Comparison of ENCODE assay signal across 16 cellular contexts in the genomic region with DNA sequence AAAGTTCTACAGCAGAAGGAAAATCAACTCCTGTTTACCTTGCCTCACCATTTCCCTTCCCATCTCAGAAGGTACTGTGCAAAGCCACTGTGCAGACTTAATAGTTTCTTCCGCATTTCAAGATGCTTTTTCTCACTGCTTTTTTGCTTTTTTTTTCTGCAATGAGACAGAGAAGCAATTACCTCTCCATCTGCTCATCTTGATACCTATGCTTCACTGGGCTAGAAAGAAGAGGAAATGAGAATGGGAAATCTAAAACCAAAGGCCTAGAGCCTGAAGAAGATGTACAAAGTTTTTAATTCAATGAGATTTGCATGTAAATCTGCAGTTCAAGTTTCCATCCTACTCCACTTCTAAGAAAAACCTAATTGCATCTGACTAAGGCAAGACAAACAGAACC.
DNase-seq lines count a peak whose midpoint lies in the region; ATAC-seq lines count a peak whose summit lies in the region.
"Had no signal": no experiment of that assay in that cellular context is flagged by ENCODE, and none has a peak within 500 bp of the region (broad histone marks: within the 10 kb centered on the region; RNA-seq: fewer than 3 reads in every experiment).

No MANE protein-coding gene starts in this region.

- H3K27me3 Mint-ChIP-seq in naive thymus-derived CD4-positive, alpha-beta T cell, result no peaks in the 10 kb centered on the region
- H3K27me3 Mint-ChIP-seq: activated naive CD8-positive, alpha-beta T cell treated with anti-CD3 and anti-CD28 coated beads, Interleukin-2, amount 10 ng/mL, durations not matched to agents 7 days and 5 days had no signal

- H3K27ac ChIP-seq in naive thymus-derived CD4-positive, alpha-beta T cell (ENCODE audit: low read depth, low read length), result no peak overlapping the region
- H3K27ac ChIP-seq: BLaER1, heart left ventricle had no signal

- no peak overlapping the region for H3K27ac Mint-ChIP-seq in naive thymus-derived CD4-positive, alpha-beta T cell
- H3K27ac Mint-ChIP-seq: activated naive CD8-positive, alpha-beta T cell treated with anti-CD3 and anti-CD28 coated beads, Interleukin-2, amount 10 ng/mL, durations not matched to agents 7 days and 5 days had no signal

- no peak overlapping the region for H3K4me3 Mint-ChIP-seq in naive thymus-derived CD4-positive, alpha-beta T cell
- H3K4me3 Mint-ChIP-seq: activated naive CD8-positive, alpha-beta T cell treated with anti-CD3 and anti-CD28 coated beads, Interleukin-2, amount 10 ng/mL, durations not matched to agents 7 days and 5 days had no signal

- no peaks in the 10 kb centered on the region for H3K9me3 ChIP-seq in naive thymus-derived CD4-positive, alpha-beta T cell (ENCODE audit: control insufficient read depth in 2 of 3, low read length in 3 of 3)
- H3K9me3 ChIP-seq: BLaER1, heart left ventricle had no signal

- no peaks in the 10 kb centered on the region for H3K36me3 ChIP-seq in naive thymus-derived CD4-positive, alpha-beta T cell (ENCODE audit: control insufficient read depth in 2 of 3, insufficient read depth in 3 of 3, low read length in 3 of 3)
- H3K36me3 ChIP-seq: BLaER1, heart left ventricle had no signal

- H3K4me1 ChIP-seq in naive thymus-derived CD4-positive, alpha-beta T cell (ENCODE audit: control insufficient read depth in 2 of 2, insufficient read depth in 2 of 2, low read length in 2 of 2), result no peaks in the 10 kb centered on the region

- ATAC-seq in GM18858 (IDR thresholded peaks at IDR 0.05; ENCODE audit: unreplicated experiment) (peak; percentile 87), GM21717 (IDR thresholded peaks at IDR 0.05; ENCODE audit: unreplicated experiment) (peak; percentile 80), HG03460 (IDR thresholded peaks at IDR 0.05; ENCODE audit: unreplicated experiment) (peak; percentile 73), HG02642 (IDR thresholded peaks at IDR 0.05; ENCODE audit: poor library complexity, unreplicated experiment) (no peak)
- ATAC-seq in naive thymus-derived CD4-positive, alpha-beta T cell, result peak; percentile 10
- ATAC-seq: heart left ventricle; stimulated activated naive CD8-positive, alpha-beta T cell treated with anti-CD3 and anti-CD28 coated beads, Interleukin-15, Interleukin-2, amounts not matched to agents 100 U/mL and 50 U/mL, for 24 hours had no signal

- H3K27me3 ChIP-seq in naive thymus-derived CD4-positive, alpha-beta T cell (ENCODE audit: control insufficient read depth in 2 of 2, insufficient read depth in 2 of 2, low read length in 2 of 2), result no peaks in the 10 kb centered on the region
- H3K27me3 ChIP-seq: BLaER1, heart left ventricle had no signal

- peaks cover 0 to 1% (median 0%) of the 10 kb centered on the region in 7 donors for H3K4me1 Mint-ChIP-seq in naive thymus-derived CD4-positive, alpha-beta T cell
- H3K4me1 Mint-ChIP-seq: activated naive CD8-positive, alpha-beta T cell treated with anti-CD3 and anti-CD28 coated beads, Interleukin-2, amount 10 ng/mL, durations not matched to agents 7 days and 5 days had no signal

- H3K9me3 Mint-ChIP-seq in naive thymus-derived CD4-positive, alpha-beta T cell, result no peaks in the 10 kb centered on the region
- H3K9me3 Mint-ChIP-seq: activated naive CD8-positive, alpha-beta T cell treated with anti-CD3 and anti-CD28 coated beads, Interleukin-2, amount 10 ng/mL, durations not matched to agents 7 days and 5 days had no signal

- no peak overlapping the region for H3K4me3 ChIP-seq in naive thymus-derived CD4-positive, alpha-beta T cell (ENCODE audit: low read length)
- H3K4me3 ChIP-seq: BLaER1, heart left ventricle had no signal

- no peak for DNase-seq in naive thymus-derived CD4-positive, alpha-beta T cell
- no peak for DNase-seq in activated effector memory CD4-positive, alpha-beta T cell treated with Interleukin-2 at 50 U/mL for 16 hours
- DNase-seq in activated CD4-positive, alpha-beta T cell treated with anti-CD3 and anti-CD28 coated beads, Interleukin-2, amount 50 U/mL, for 4 hours, result no peak
- DNase-seq in cerebellar cortex (ENCODE audit: low spot score), result no peak
- DNase-seq: activated CD4-positive, CD25-positive, alpha-beta regulatory T cell; activated naive CD8-positive, alpha-beta T cell treated with anti-CD3 and anti-CD28 coated beads, Interleukin-2, amount 10 ng/mL, durations not matched to agents 7 days and 5 days; central memory CD4-positive, alpha-beta T cell; heart left ventricle; kidney glomerular epithelial cell; stimulated activated CD4-positive, alpha-beta T cell treated with anti-CD3 and anti-CD28 coated beads, Interleukin-4, amount 100 ng/mL, for 1 hour; stimulated activated naive CD8-positive, alpha-beta T cell treated with anti-CD3 and anti-CD28 coated beads, Interleukin-15, Interleukin-2, amounts not matched to agents 100 U/mL and 50 U/mL, for 24 hours had no signal

- CTCF ChIA-PET in naive thymus-derived CD4-positive, alpha-beta T cell (lab: Charles Lee), result no interaction called here

- POLR2A ChIA-PET in naive thymus-derived CD4-positive, alpha-beta T cell (lab: Charles Lee), result no interaction called here

- H3K36me3 Mint-ChIP-seq in naive thymus-derived CD4-positive, alpha-beta T cell, result peaks cover 0 to 38% (median 14%) of the 10 kb centered on the region in 5 donors
- H3K36me3 Mint-ChIP-seq: activated naive CD8-positive, alpha-beta T cell treated with anti-CD3 and anti-CD28 coated beads, Interleukin-2, amount 10 ng/mL, durations not matched to agents 7 days and 5 days had no signal

- intact Hi-C loops in naive thymus-derived CD4-positive, alpha-beta T cell (cut with micrococcal nuclease), result no loop called here
